Comparison of ENCODE assay signal across 14 cellular contexts in genomic region chr1:8411803-8412182, GRCh38.
A peak's percentile ranks its signal among the peaks of the same experiment; 100 is the strongest.
DNase-seq lines count a peak whose midpoint lies in the region; ATAC-seq and TF ChIP-seq lines count a peak whose summit lies in the region.
"Had no signal": no experiment of that assay in that cellular context is flagged by ENCODE, and none has a peak within 500 bp of the region (broad histone marks: within the 10 kb centered on the region; RNA-seq: fewer than 3 reads in every experiment).

No MANE protein-coding gene starts in this region.

- intact Hi-C loops in heart right ventricle (cut with DNase I) (loop anchor here in 1 of 10 donors (10.0 kb wide), 1 partner anchor 57 kb away; no protein-coding TSS in a partner anchor), cardiac septum (cut with DNase I) (no loop called here), upper lobe of right lung (cut with DNase I) (no loop called here)

- H3K27ac ChIP-seq in heart right ventricle, result peak overlapping the region in 9 of 10 donors; percentile 28 to 96 (median 66)
- H3K27ac ChIP-seq in upper lobe of right lung, result peak overlapping the region; percentile 40

- H3K27me3 Mint-ChIP-seq in endothelial cell (ENCODE audit: unreplicated experiment) (peaks cover 5% of the 10 kb centered on the region), nephron (ENCODE audit: low read depth) (no peaks in the 10 kb centered on the region)
- H3K27me3 Mint-ChIP-seq: stimulated activated naive CD8-positive, alpha-beta T cell treated with anti-CD3 and anti-CD28 coated beads, Interleukin-15, Interleukin-2, amounts not matched to agents 100 ng/mL and 50 ng/mL, for 24 hours had no signal

- no peaks in the 10 kb centered on the region for H3K27me3 ChIP-seq in heart right ventricle
- no peaks in the 10 kb centered on the region for H3K27me3 ChIP-seq in upper lobe of right lung

- H3K4me3 Mint-ChIP-seq in endothelial cell (ENCODE audit: unreplicated experiment), result no peak overlapping the region
- H3K4me3 Mint-ChIP-seq in nephron, result no peak overlapping the region
- H3K4me3 Mint-ChIP-seq: stimulated activated naive CD8-positive, alpha-beta T cell treated with anti-CD3 and anti-CD28 coated beads, Interleukin-15, Interleukin-2, amounts not matched to agents 100 ng/mL and 50 ng/mL, for 24 hours had no signal

- ATAC-seq in heart right ventricle, result peak in 4 of 8 donors; percentile 4 to 34 (median 16)
- ATAC-seq in upper lobe of right lung, result no peak

- H3K27ac Mint-ChIP-seq in endothelial cell (ENCODE audit: unreplicated experiment) (peak overlapping the region; percentile 12), nephron (peak overlapping the region; percentile 56 to 82 (median 79))
- H3K27ac Mint-ChIP-seq: stimulated activated naive CD8-positive, alpha-beta T cell treated with anti-CD3 and anti-CD28 coated beads, Interleukin-15, Interleukin-2, amounts not matched to agents 100 ng/mL and 50 ng/mL, for 24 hours had no signal

- 32 to 42% methylated on average over 7 of the region's 7 CpGs for WGBS in heart right ventricle, 2 donors

- H3K4me3 ChIP-seq in heart right ventricle (no peak overlapping the region), upper lobe of right lung (no peak overlapping the region)
- H3K4me3 ChIP-seq: mucosa of descending colon had no signal

- H3K9me3 Mint-ChIP-seq in endothelial cell (ENCODE audit: unreplicated experiment) (no peaks in the 10 kb centered on the region), nephron (no peaks in the 10 kb centered on the region)
- H3K9me3 Mint-ChIP-seq: stimulated activated naive CD8-positive, alpha-beta T cell treated with anti-CD3 and anti-CD28 coated beads, Interleukin-15, Interleukin-2, amounts not matched to agents 100 ng/mL and 50 ng/mL, for 24 hours had no signal

- no peak for TF ChIP-seq CTCF in heart right ventricle (IDR thresholded peaks at IDR 0.05)
- no peak for TF ChIP-seq CTCF in endothelial cell (IDR thresholded peaks at IDR 0.05; ENCODE audit: unreplicated experiment)
- no peak for TF ChIP-seq CTCF in nephron (IDR thresholded peaks at IDR 0.05; ENCODE audit: unreplicated experiment in 3 of 3)
- TF ChIP-seq CTCF in upper lobe of right lung (IDR thresholded peaks at IDR 0.05), result no peak

- H3K4me1 Mint-ChIP-seq in endothelial cell (ENCODE audit: unreplicated experiment) (peaks cover 37% of the 10 kb centered on the region), nephron (peaks cover 70% of the 10 kb centered on the region)

- DNase-seq in heart right ventricle (no peak), cardiac septum (ENCODE audit: low spot score) (no peak), endothelial cell (ENCODE audit: low spot score) (no peak), upper lobe of right lung (no peak), NCI-H2171 treated with DMSO at 0.1 percent for 48 hours (lab: John Stamatoyannopoulos, UW) (no peak), NCI-H2029 (lab: John Stamatoyannopoulos, UW) (no peak), DMS53 (lab: John Stamatoyannopoulos, UW) (no peak)
- DNase-seq: activated CD8-positive, alpha-beta memory T cell treated with anti-CD3 and anti-CD28 coated beads, Interleukin-2, amount 50 U/mL, for 48 hours; glutamatergic neuron; NCI-H1092; stimulated activated CD4-positive, alpha-beta T cell treated with anti-CD3 and anti-CD28 coated beads, Interleukin-1b, Interleukin-23, amount 100 ng/mL, for 48 hours had no signal

- H3K4me1 ChIP-seq in heart right ventricle (peaks cover 58 to 100% (median 93%) of the 10 kb centered on the region in 9 donors), upper lobe of right lung (peaks cover 76% of the 10 kb centered on the region)

- peaks cover 0 to 72% (median 0%) of the 10 kb centered on the region in 9 donors for H3K36me3 ChIP-seq in heart right ventricle
- peaks cover 33% of the 10 kb centered on the region for H3K36me3 ChIP-seq in upper lobe of right lung

- H3K9me3 ChIP-seq in heart right ventricle, result no peaks in the 10 kb centered on the region
- no peaks in the 10 kb centered on the region for H3K9me3 ChIP-seq in upper lobe of right lung
- H3K9me3 ChIP-seq: mucosa of descending colon had no signal

- H3K36me3 Mint-ChIP-seq in endothelial cell (ENCODE audit: low read depth, unreplicated experiment) (peaks cover 33% of the 10 kb centered on the region), nephron (ENCODE audit: low read depth) (peaks cover 43% of the 10 kb centered on the region)
